10 cellular contexts compared by ENCODE assay signal in the genomic region with DNA sequence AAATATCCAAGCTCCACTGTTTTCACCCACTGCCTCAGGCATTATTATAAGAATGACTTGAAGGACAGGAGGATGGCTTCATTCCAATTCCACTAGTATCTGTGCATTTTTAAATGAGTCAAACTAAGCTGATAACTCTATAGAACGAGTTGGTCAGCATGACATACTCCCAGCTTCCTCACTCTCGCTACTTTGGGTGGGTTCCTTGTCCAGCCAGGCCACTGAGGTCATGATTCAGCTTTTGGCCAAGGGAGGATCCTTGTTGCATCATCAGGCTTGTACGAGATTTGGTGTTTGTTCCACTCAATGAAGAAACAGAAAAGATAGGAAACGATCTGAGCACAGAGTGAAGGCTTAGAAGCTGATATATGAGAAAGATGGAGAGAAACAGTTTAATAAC. TPM values are rescaled to one million over a fixed set of nuclear protein-coding genes. Genes with fewer than 3 reads are reported as not detected.
DNase-seq lines count a peak whose midpoint lies in the region; ATAC-seq, FAIRE-seq and TF ChIP-seq lines count a peak whose summit lies in the region.
"Had no signal": no experiment of that assay in that cellular context is flagged by ENCODE, and none has a peak within 500 bp of the region (broad histone marks: within the 10 kb centered on the region; RNA-seq: fewer than 3 reads in every experiment).

No MANE protein-coding gene starts in this region.

- H3K4me3 ChIP-seq in SK-N-SH (ENCODE audit: low read depth in 2 of 2, low read length in 1 of 2) (no peak overlapping the region), fibroblast of lung (replicated peaks in 1 of 4; ENCODE audit: control extremely low read depth in 1 of 4, insufficient read depth in 1 of 4, low read depth in 3 of 4, low read length in 4 of 4) (no peak overlapping the region), neutrophil (ENCODE audit: low read depth in 1 of 2, low read length in 1 of 2) (no peak overlapping the region)

- H4K20me1 ChIP-seq in SK-N-SH (ENCODE audit: insufficient read depth) (no peaks in the 10 kb centered on the region), fibroblast of lung (ENCODE audit: control insufficient read depth, extremely low read depth, insufficient read depth, low read length) (no peaks in the 10 kb centered on the region)

- no peak overlapping the region for H2AFZ ChIP-seq in SK-N-SH (ENCODE audit: low read depth)
- no peak overlapping the region for H2AFZ ChIP-seq in fibroblast of lung (ENCODE audit: low read length)

- TF ChIP-seq EP300 in SK-N-SH (IDR thresholded peaks at IDR 0.05; ENCODE audit: borderline replicate concordance in 1 of 2, low read depth in 1 of 2, low read length in 1 of 2) = peak in 1 of 2 experiments; percentile 15; a peak in 1 of 4 replicates

- H3K4me2 ChIP-seq in SK-N-SH (no peak overlapping the region), fibroblast of lung (ENCODE audit: extremely low read depth, insufficient read depth, low read length) (no peak overlapping the region)

- peaks cover 83% of the 10 kb centered on the region for H3K79me2 ChIP-seq in SK-N-SH (ENCODE audit: insufficient read depth)
- H3K79me2 ChIP-seq in fibroblast of lung (ENCODE audit: control insufficient read depth, insufficient read depth, low read length) = peaks cover 31% of the 10 kb centered on the region

- POLR2A ChIA-PET in SK-N-SH (lab: Yijun Ruan, JAX) = no interaction called here

- H3K27ac ChIP-seq in SK-N-SH (ENCODE audit: low read depth in 2 of 2, low read length in 1 of 2) = peak overlapping the region; percentile 22 to 91; a peak in 3 of 4 replicates
- H3K27ac ChIP-seq in fibroblast of lung (ENCODE audit: insufficient read depth, low read length) = peak overlapping the region; percentile 87
- H3K27ac ChIP-seq in neutrophil = peak overlapping the region; percentile 13

- 28% methylated on average over 4 of the region's 4 CpGs for WGBS in SK-N-SH (ENCODE audit: low lambda C conversion rate)

- peaks cover 43% of the 10 kb centered on the region for H3F3A ChIP-seq in SK-N-SH (replicated peaks; ENCODE audit: insufficient read depth)

- TF ChIP-seq CTCF in SK-N-SH (IDR thresholded peaks at IDR 0.05) (no peak), fibroblast of lung (conservative IDR thresholded peaks at IDR 0.05 in 1 of 2, IDR thresholded peaks at IDR 0.05 in 1 of 2; ENCODE audit: low read depth in 1 of 2, low read length in 2 of 2) (no peak), neutrophil (IDR thresholded peaks at IDR 0.05) (no peak)

- H3K27me3 ChIP-seq in SK-N-SH (ENCODE audit: insufficient read depth) = no peaks in the 10 kb centered on the region
- no peaks in the 10 kb centered on the region for H3K27me3 ChIP-seq in fibroblast of lung (ENCODE audit: control insufficient read depth, insufficient read depth, low read length)
- no peaks in the 10 kb centered on the region for H3K27me3 ChIP-seq in neutrophil

- H3K9ac ChIP-seq in SK-N-SH (no peak overlapping the region; the same call in 1 of the 2 replicates), fibroblast of lung (ENCODE audit: insufficient read depth, low read length) (no peak overlapping the region)

- ATAC-seq in GM19328 (IDR thresholded peaks at IDR 0.05; ENCODE audit: unreplicated experiment) = no peak

- peak; percentile 78 for DNase-seq in AG08395 (ENCODE audit: low spot score)
- DNase-seq in SK-N-SH = no peak
- DNase-seq in fibroblast of lung (ENCODE audit: low read depth in 2 of 2) = peak; percentile 83 to 86
- no peak for DNase-seq in activated CD4-positive, CD25-positive, alpha-beta regulatory T cell treated with anti-CD3 and anti-CD28 coated beads, Interleukin-2, amount 50 U/mL, for 72 hours
- DNase-seq in DMS 273 (lab: John Stamatoyannopoulos, UW; ENCODE audit: unreplicated experiment) = no peak
- DNase-seq in GM19239 (ENCODE audit: insufficient read length, low spot score) = no peak

- H3K4me1 ChIP-seq in SK-N-SH (ENCODE audit: control insufficient read depth in 1 of 2, insufficient read depth in 2 of 2, low read depth in 1 of 2, low read length in 1 of 2) (peaks cover 68 to 86% of the 10 kb centered on the region in 2 experiments; a peak in 3 of 4 replicates), fibroblast of lung (ENCODE audit: control insufficient read depth, extremely low read depth, insufficient read depth, low read length) (peaks cover 24% of the 10 kb centered on the region), neutrophil (ENCODE audit: control insufficient read depth in 1 of 2, insufficient read depth in 1 of 2, low read depth in 1 of 2, low read length in 1 of 2) (peaks cover 3% of the 10 kb centered on the region in 2 experiments)

- no peaks in the 10 kb centered on the region for H3K9me2 ChIP-seq in SK-N-SH

- FAIRE-seq in GM19239 (lab: Jason Lieb, UNC) = no peak
- FAIRE-seq: GM18507, islet of Langerhans had no signal

- TF ChIP-seq RAD21 in SK-N-SH (IDR thresholded peaks at IDR 0.05; ENCODE audit: low read length) = no peak

- H3K36me3 ChIP-seq in SK-N-SH (replicated peaks in 1 of 2; ENCODE audit: control insufficient read depth in 1 of 2, insufficient read depth in 2 of 2, low read length in 1 of 2) (peaks cover 8 to 33% of the 10 kb centered on the region in 2 experiments), fibroblast of lung (ENCODE audit: control insufficient read depth, insufficient read depth, low read length) (no peaks in the 10 kb centered on the region), neutrophil (peaks cover 76% of the 10 kb centered on the region)

- no peaks in the 10 kb centered on the region for H3K9me3 ChIP-seq in SK-N-SH
- no peaks in the 10 kb centered on the region for H3K9me3 ChIP-seq in fibroblast of lung (ENCODE audit: control insufficient read depth, insufficient read depth, low read depth, low read length)
- H3K9me3 ChIP-seq in neutrophil = no peaks in the 10 kb centered on the region

- CTCF ChIA-PET in SK-N-SH (lab: Yijun Ruan, JAX) = interaction anchor here (0.9 to 2.1 kb wide), 4 partner anchors 9 to 283 kb away, joined by 3 to 5 read pairs (median 4); no protein-coding TSS in a partner anchor

TF ChIP-seq in SK-N-SH, 30 proteins besides CTCF, POLR2A, EP300 and RAD21:
- TF ChIP-seq, protein P1, sequence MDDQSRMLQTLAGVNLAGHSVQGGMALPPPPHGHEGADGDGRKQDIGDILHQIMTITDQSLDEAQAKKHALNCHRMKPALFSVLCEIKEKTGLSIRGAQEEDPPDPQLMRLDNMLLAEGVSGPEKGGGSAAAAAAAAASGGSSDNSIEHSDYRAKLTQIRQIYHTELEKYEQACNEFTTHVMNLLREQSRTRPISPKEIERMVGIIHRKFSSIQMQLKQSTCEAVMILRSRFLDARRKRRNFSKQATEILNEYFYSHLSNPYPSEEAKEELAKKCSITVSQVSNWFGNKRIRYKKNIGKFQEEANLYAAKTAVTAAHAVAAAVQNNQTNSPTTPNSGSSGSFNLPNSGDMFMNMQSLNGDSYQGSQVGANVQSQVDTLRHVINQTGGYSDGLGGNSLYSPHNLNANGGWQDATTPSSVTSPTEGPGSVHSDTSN (IDR thresholded peaks at IDR 0.05) = peak; percentile 49; the same call in 1 of the 2 replicates
- TF ChIP-seq, protein P2, sequence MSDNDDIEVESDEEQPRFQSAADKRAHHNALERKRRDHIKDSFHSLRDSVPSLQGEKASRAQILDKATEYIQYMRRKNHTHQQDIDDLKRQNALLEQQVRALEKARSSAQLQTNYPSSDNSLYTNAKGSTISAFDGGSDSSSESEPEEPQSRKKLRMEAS (IDR thresholded peaks at IDR 0.05; ENCODE audit: low read depth) = no peak
- TF ChIP-seq NFIC (IDR thresholded peaks at IDR 0.05; ENCODE audit: borderline replicate concordance) = peak; percentile 34
- TF ChIP-seq FOSL2 (IDR thresholded peaks at IDR 0.05; ENCODE audit: borderline replicate concordance, low read depth) = peak; percentile 34; the same call in 1 of the 2 replicates

RNA-seq across cellular contexts. Expression of a gene that starts 19.8 kb away (rescaled TPM):
- polyA plus RNA-seq in SK-N-SH (2012; rRNA removed) (7.4 and 9.9 TPM in 2 replicates), fibroblast of lung (35.2 and 41.9 TPM in 2 replicates)
- 6.1 and 6.8 TPM in 2 replicates for polyA plus RNA-seq in SK-N-SH (2012; cell fraction: cytosol; rRNA removed)
- polyA plus RNA-seq in SK-N-SH (2012; cell fraction: nucleus; rRNA removed) = 12.2 and 22.1 TPM in 2 replicates
- 13.6 and 33.7 TPM in 2 replicates for total RNA-seq in fibroblast of lung
- polyA plus RNA-seq in fibroblast of lung (2012) = 25.1 and 26.5 TPM in 2 replicates
- 75.8 and 84.0 TPM in 2 replicates for polyA minus RNA-seq in fibroblast of lung (ENCODE audit: low replicate concordance)

Comparison
In these comparisons a context has a peak if more than half of its experiments do, and no peak if none do; other contexts are left out.
1. DNase-seq: peak in AG08395 (single experiment) and fibroblast of lung (2 of 2); none in SK-N-SH (single experiment), activated CD4-positive, CD25-positive, alpha-beta regulatory T cell treated with anti-CD3 and anti-CD28 coated beads, Interleukin-2, amount 50 U/mL, for 72 hours (single experiment), DMS 273 (single experiment) and GM19239 (single experiment).
2. H3K27ac ChIP-seq: peak in every context shown above with its lines; median percentile 87 in fibroblast of lung; 56 in SK-N-SH; 13 in neutrophil.